Comparison of ENCODE assay signal across 8 cellular contexts in genomic region chr6:17703256-17703694, GRCh38. TPM values are rescaled to one million over a fixed set of nuclear protein-coding genes. Genes with fewer than 3 reads are reported as not detected.
A peak's percentile ranks its signal among the peaks of the same experiment; 100 is the strongest.
DNase-seq lines count a peak whose midpoint lies in the region; ATAC-seq and TF ChIP-seq lines count a peak whose summit lies in the region.

No MANE protein-coding gene starts in this region.

- H3K4me3 ChIP-seq in heart right ventricle, result peak overlapping the region in 2 of 10 donors; percentile 12 to 17
- no peak overlapping the region for H3K4me3 ChIP-seq in epithelial cell of esophagus (ENCODE audit: low read length)
- peak overlapping the region in 3 of 4 donors; percentile 2 to 7 (median 6) for H3K4me3 ChIP-seq in gastrocnemius medialis

- H3K27me3 Mint-ChIP-seq in nephron progenitor cell (ENCODE audit: low read depth, poor library complexity), result peaks cover under 1% of the 10 kb centered on the region

- peak overlapping the region in 8 of 10 donors; percentile 1 to 100 (median 66) for H3K27ac ChIP-seq in heart right ventricle
- peak overlapping the region; percentile 96 to 100 (median 99) for H3K27ac ChIP-seq in gastrocnemius medialis

- intact Hi-C loops in heart right ventricle (cut with DNase I) (loop anchor here in 3 of 10 donors (5.0 to 10.0 kb wide), 4 partner anchors 81 to 452 kb away; partner anchors contain the start of genes FAM8A1 (in 1 of the 3), KDM1B (in 1 of the 3), KIF13A (in 1 of the 3) and TPMT (in 1 of the 3)), Right ventricle myocardium superior (cut with DNase I) (loop anchor here (10.0 kb wide), 1 partner anchor 98 kb away; the partner anchor contains the start of gene FAM8A1), gastrocnemius medialis (cut with DNase I; ENCODE audit: low total_unique reads) (loop anchor here (10.0 kb wide), 1 partner anchor 938 kb away; the partner anchor contains the start of gene ATXN1), Right ventricle myocardium inferior (cut with DNase I) (no loop called here)

- H3K9me3 ChIP-seq in heart right ventricle, result no peaks in the 10 kb centered on the region
- no peaks in the 10 kb centered on the region for H3K9me3 ChIP-seq in gastrocnemius medialis

- DNase-seq in heart right ventricle (peak in 1 of 2 donors; percentile 10), Right ventricle myocardium superior (no peak), RPMI8226 (peak; percentile 77), epithelial cell of esophagus (ENCODE audit: low read depth) (peak; percentile 86), gastrocnemius medialis (no peak), nephron progenitor cell (no peak), COLO829 (ENCODE audit: low spot score) (no peak), Right ventricle myocardium inferior (ENCODE audit: missing footprints) (no peak)

- ATAC-seq in heart right ventricle (no peak), Right ventricle myocardium superior (ENCODE audit: poor library complexity) (no peak), gastrocnemius medialis (no peak), Right ventricle myocardium inferior (no peak)

- H3K36me3 Mint-ChIP-seq in nephron progenitor cell (ENCODE audit: low read depth), result peaks cover 35% of the 10 kb centered on the region

- no peak for TF ChIP-seq CTCF in heart right ventricle (IDR thresholded peaks at IDR 0.05)
- no peak for TF ChIP-seq CTCF in epithelial cell of esophagus (IDR thresholded peaks at IDR 0.05; ENCODE audit: insufficient read depth, low read depth, low read length, missing control alignments)
- TF ChIP-seq CTCF in gastrocnemius medialis (IDR thresholded peaks at IDR 0.05 in 4 of 5, conservative IDR thresholded peaks at IDR 0.05 in 1 of 5), result no peak
- no peak for TF ChIP-seq CTCF in nephron progenitor cell (IDR thresholded peaks at IDR 0.05)

- H3K9me3 Mint-ChIP-seq in nephron progenitor cell, result peaks cover 3% of the 10 kb centered on the region

- H3K4me3 Mint-ChIP-seq in nephron progenitor cell, result no peak overlapping the region

- H3K36me3 ChIP-seq in heart right ventricle (peaks cover 0 to 9% (median 0%) of the 10 kb centered on the region in 9 donors), gastrocnemius medialis (no peaks in the 10 kb centered on the region)

- H3K4me1 ChIP-seq in heart right ventricle (peaks cover 3 to 75% (median 57%) of the 10 kb centered on the region in 9 donors), gastrocnemius medialis (peaks cover 33 to 48% of the 10 kb centered on the region in 2 donors)

- WGBS in heart right ventricle, 2 donors, result 21 to 37% methylated on average over 1 of the region's 1 CpG

- H3K27me3 ChIP-seq in heart right ventricle (no peaks in the 10 kb centered on the region), gastrocnemius medialis (no peaks in the 10 kb centered on the region)

- no peak overlapping the region for H3K27ac Mint-ChIP-seq in nephron progenitor cell

- no peak for TF ChIP-seq POLR2A in gastrocnemius medialis (IDR thresholded peaks at IDR 0.05)

- in situ Hi-C loops in gastrocnemius medialis (cut with MboI; ENCODE audit: low sequenced_read_pairs in 4 of 4), result no loop called here

- peaks cover 18% of the 10 kb centered on the region for H3K4me1 Mint-ChIP-seq in nephron progenitor cell

RNA-seq across cellular contexts. Expression of gene NUP153, which starts 3.5 kb away (rescaled TPM):
- total RNA-seq in heart right ventricle (10 to 100 TPM; 20.7 to 30.5 (median 26.0) TPM), Right ventricle myocardium superior (23.6 TPM), gastrocnemius medialis (10 to 100 TPM; 29.7 to 44.2 (median 37.9) TPM), Right ventricle myocardium inferior (23.5 TPM)
- 1 to 10 TPM; 5.3 to 6.0 TPM for polyA plus RNA-seq in heart right ventricle

Comparison
In these comparisons a context has a peak if more than half of its experiments do, and no peak if none do; other contexts are left out.
1. DNase-seq: peak in RPMI8226 (single experiment) and epithelial cell of esophagus (single experiment); none in Right ventricle myocardium superior (single experiment), gastrocnemius medialis (0 of 2), nephron progenitor cell (single experiment), COLO829 (single experiment) and Right ventricle myocardium inferior (single experiment).